In genomic region chr17:1620486-1620885, GRCh38 we compare ENCODE assay signal across 20 cellular contexts. TPM values are rescaled to one million over a fixed set of nuclear protein-coding genes. Genes with fewer than 3 reads are reported as not detected.
DNase-seq lines count a peak whose midpoint lies in the region; ATAC-seq and TF ChIP-seq lines count a peak whose summit lies in the region.
"Had no signal": no experiment of that assay in that cellular context is flagged by ENCODE, and none has a peak within 500 bp of the region (broad histone marks: within the 10 kb centered on the region; RNA-seq: fewer than 3 reads in every experiment).

No MANE protein-coding gene starts in this region.

- H3K27ac Mint-ChIP-seq in type B pancreatic cell: no peak overlapping the region
- H3K27ac Mint-ChIP-seq in immature natural killer cell: no peak overlapping the region
- H3K27ac Mint-ChIP-seq: CD4-positive, alpha-beta T cell had no signal

- H3K9me2 ChIP-seq in HCT116 (ENCODE audit: insufficient read depth) (no peaks in the 10 kb centered on the region), hepatocyte (replicated peaks; ENCODE audit: insufficient read depth) (no peaks in the 10 kb centered on the region)

- H4K20me1 ChIP-seq in BLaER1 treated with 17β-estradiol and CSF1 and Interleukin-3, amounts not matched to agents 10 nM and 100 nM: peaks cover 0 to 48% (median 14%) of the 10 kb centered on the region in 11 experiments; a peak in 10 of 22 replicates
- H4K20me1 ChIP-seq in HCT116 (ENCODE audit: insufficient read depth) (no peaks in the 10 kb centered on the region), hepatocyte (ENCODE audit: insufficient read depth, poor library complexity, severe bottlenecking) (no peaks in the 10 kb centered on the region), osteoblast (ENCODE audit: insufficient read depth, low read length) (peaks cover 15% of the 10 kb centered on the region)

- no peak for TF ChIP-seq RAD21 in HCT116 (IDR thresholded peaks at IDR 0.05; ENCODE audit: low read depth)

- no peak for TF ChIP-seq POLR2A in HCT116 (IDR thresholded peaks at IDR 0.05; ENCODE audit: borderline replicate concordance, extremely low read depth, insufficient read depth, insufficient read length)

- peaks cover 0 to 99% (median 85%) of the 10 kb centered on the region in 11 experiments; a peak in 19 of 22 replicates for H3K36me3 ChIP-seq in BLaER1 treated with 17β-estradiol and CSF1 and Interleukin-3, amounts not matched to agents 10 nM and 100 nM
- H3K36me3 ChIP-seq in HCT116 (ENCODE audit: control insufficient read depth in 1 of 2, insufficient read depth in 2 of 2, low read length in 2 of 2) (no peaks in the 10 kb centered on the region), hepatocyte (replicated peaks; ENCODE audit: insufficient read depth, low read depth) (no peaks in the 10 kb centered on the region), osteoblast (ENCODE audit: insufficient read depth, low read length) (peaks cover 17% of the 10 kb centered on the region), BE2C (no peaks in the 10 kb centered on the region)

- H3K4me3 Mint-ChIP-seq in type B pancreatic cell: no peak overlapping the region
- no peak overlapping the region for H3K4me3 Mint-ChIP-seq in immature natural killer cell
- H3K4me3 Mint-ChIP-seq: CD4-positive, alpha-beta T cell had no signal

- peak overlapping the region; percentile 30 to 76 (median 60); a peak in 21 of 22 replicates for H3K4me2 ChIP-seq in BLaER1 treated with 17β-estradiol and CSF1 and Interleukin-3, amounts not matched to agents 10 nM and 100 nM
- no peak overlapping the region for H3K4me2 ChIP-seq in HCT116 (ENCODE audit: low read length)
- H3K4me2 ChIP-seq in hepatocyte: no peak overlapping the region
- H3K4me2 ChIP-seq in osteoblast (ENCODE audit: insufficient read depth, low read length): no peak overlapping the region

- POLR2A ChIA-PET in HCT116 (lab: Charles Lee): no interaction called here

- H3K27me3 ChIP-seq in BLaER1 treated with 17β-estradiol and CSF1 and Interleukin-3, amounts not matched to agents 10 nM and 100 nM: no peaks in the 10 kb centered on the region
- H3K27me3 ChIP-seq in HCT116 (ENCODE audit: insufficient read depth, low read length): no peaks in the 10 kb centered on the region
- H3K27me3 ChIP-seq in hepatocyte: no peaks in the 10 kb centered on the region
- H3K27me3 ChIP-seq in osteoblast (ENCODE audit: insufficient read depth, low read length): no peaks in the 10 kb centered on the region
- H3K27me3 ChIP-seq in BE2C: no peaks in the 10 kb centered on the region

- H3K27ac ChIP-seq in BLaER1 treated with 17β-estradiol and CSF1 and Interleukin-3, amounts not matched to agents 10 nM and 100 nM: peak overlapping the region in 9 of 11 experiments; percentile 8 to 79 (median 34); a peak in 11 of 22 replicates
- H3K27ac ChIP-seq in HCT116 (ENCODE audit: low read depth, low read length) (peak overlapping the region; percentile 24; the same call in 1 of the 2 replicates), hepatocyte (no peak overlapping the region), osteoblast (ENCODE audit: low read depth, low read length) (no peak overlapping the region)

- RAD21 ChIA-PET in HCT116 (lab: Charles Lee; ENCODE audit: low non-redundant PET in 1 of 2, low total read pairs in 2 of 2, uncharacterized antibody in 2 of 2, unreplicated experiment in 2 of 2): no interaction called here

- CTCF ChIA-PET in HCT116 (lab: Charles Lee): no interaction called here

- H3K4me1 Mint-ChIP-seq in type B pancreatic cell (ENCODE audit: unreplicated experiment) (peaks cover 9% of the 10 kb centered on the region), immature natural killer cell (peaks cover 0 to 1% of the 10 kb centered on the region in 2 donors)

- H3K79me2 ChIP-seq in HCT116 (ENCODE audit: insufficient read depth, low read length): no peaks in the 10 kb centered on the region
- no peaks in the 10 kb centered on the region for H3K79me2 ChIP-seq in hepatocyte
- H3K79me2 ChIP-seq in osteoblast (ENCODE audit: insufficient read depth, low read length): no peaks in the 10 kb centered on the region

- ATAC-seq in HCT116 (no peak), HG03520 (IDR thresholded peaks at IDR 0.05; ENCODE audit: unreplicated experiment) (no peak)
- ATAC-seq: K562 had no signal

- intact Hi-C loops in HCT116 (cut with micrococcal nuclease): no loop called here

- BruUV-seq in HCT116 (replicated peaks; lab: Mats Ljungman, UMichigan): no TSS peak

- H3K36me3 Mint-ChIP-seq in type B pancreatic cell: no peaks in the 10 kb centered on the region
- no peaks in the 10 kb centered on the region for H3K36me3 Mint-ChIP-seq in immature natural killer cell

- H3K9me3 Mint-ChIP-seq in type B pancreatic cell: no peaks in the 10 kb centered on the region
- no peaks in the 10 kb centered on the region for H3K9me3 Mint-ChIP-seq in immature natural killer cell
- H3K9me3 Mint-ChIP-seq: CD4-positive, alpha-beta T cell had no signal

- WGBS in hepatocyte (ENCODE audit: low lambda C conversion rate, missing lambda C conversion rate): 72% methylated on average over 13 of the region's 13 CpGs

- H3K4me1 ChIP-seq in BLaER1 treated with 17β-estradiol and CSF1 and Interleukin-3, amounts not matched to agents 10 nM and 100 nM: peaks cover 67 to 98% (median 84%) of the 10 kb centered on the region in 10 experiments
- peaks cover 41 to 48% of the 10 kb centered on the region in 2 experiments for H3K4me1 ChIP-seq in HCT116 (ENCODE audit: control insufficient read depth in 1 of 2, insufficient read depth in 2 of 2, low read length in 2 of 2)
- H3K4me1 ChIP-seq in hepatocyte (ENCODE audit: insufficient read depth): peaks cover 3% of the 10 kb centered on the region
- peaks cover 4% of the 10 kb centered on the region for H3K4me1 ChIP-seq in osteoblast (ENCODE audit: insufficient read depth, low read length)
- H3K4me1 ChIP-seq in BE2C: no peaks in the 10 kb centered on the region

- DNase-seq in HCT116 (ENCODE audit: low read depth, low spot score) (no peak), hepatocyte (ENCODE audit: low spot score) (peak; percentile 4), osteoblast (ENCODE audit: insufficient read length, low spot score, missing footprints) (peak; percentile 47), type B pancreatic cell (ENCODE audit: extremely low spot score, unreplicated experiment) (no peak), BE2C (no peak), immature natural killer cell (no peak)
- DNase-seq: Caco-2; CD4-positive, alpha-beta T cell; DMS 273 treated with DMSO at 0.1 percent for 48 hours; DMS79 treated with DMSO at 0.1 percent for 48 hours; NCI-H1092 treated with DMSO at 0.1 percent for 48 hours; NCI-H146; NCI-H2029; NCI-H345; NCI-H524; NCI-H774; NK-92 treated with Interleukin-12 subunit alpha and Interleukin-12 subunit beta, amount 100 ng/mL, for 24 hours had no signal

- no peak overlapping the region for H2AFZ ChIP-seq in HCT116 (ENCODE audit: low read depth, low read length, poor library complexity, severe bottlenecking)
- no peak overlapping the region for H2AFZ ChIP-seq in hepatocyte
- H2AFZ ChIP-seq in osteoblast (ENCODE audit: low read length): no peak overlapping the region

- TF ChIP-seq CTCF in HCT116 (IDR thresholded peaks at IDR 0.05 in 2 of 3, conservative IDR thresholded peaks at IDR 0.05 in 1 of 3; ENCODE audit: borderline replicate concordance in 1 of 3, insufficient read depth in 1 of 3, low read depth in 2 of 3, low read length in 2 of 3) (no peak), hepatocyte (IDR thresholded peaks at IDR 0.05; ENCODE audit: poor library complexity) (no peak), osteoblast (IDR thresholded peaks at IDR 0.05; ENCODE audit: extremely low read depth, low read depth, low read length) (no peak), type B pancreatic cell (conservative IDR thresholded peaks at IDR 0.05) (no peak), BE2C (IDR thresholded peaks at IDR 0.05; ENCODE audit: low read depth, low read length) (no peak)

- H3K4me3 ChIP-seq in BLaER1 treated with 17β-estradiol and CSF1 and Interleukin-3, amounts not matched to agents 10 nM and 100 nM: no peak overlapping the region
- H3K4me3 ChIP-seq in HCT116 (replicated peaks in 1 of 2; ENCODE audit: low read depth in 1 of 2, low read length in 2 of 2) (no peak overlapping the region), hepatocyte (no peak overlapping the region), osteoblast (ENCODE audit: insufficient read depth, low read length) (no peak overlapping the region), BE2C (ENCODE audit: low read depth, low read length) (no peak overlapping the region)
- H3K4me3 ChIP-seq: K562 had no signal

- H3K9me3 ChIP-seq in BLaER1 treated with 17β-estradiol and CSF1 and Interleukin-3, amounts not matched to agents 10 nM and 100 nM (replicated peaks in 1 of 11): peaks cover 0 to 8% (median 0%) of the 10 kb centered on the region in 11 experiments; a peak in 1 of 22 replicates
- H3K9me3 ChIP-seq in HCT116 (ENCODE audit: control insufficient read depth in 1 of 2, insufficient read depth in 1 of 2, low read depth in 1 of 2, low read length in 2 of 2) (no peaks in the 10 kb centered on the region), hepatocyte (ENCODE audit: low read depth) (no peaks in the 10 kb centered on the region), osteoblast (ENCODE audit: low read depth, low read length) (no peaks in the 10 kb centered on the region), BE2C (no peaks in the 10 kb centered on the region)
- H3K9me3 ChIP-seq: Caco-2 had no signal

- H3K9ac ChIP-seq in BLaER1 treated with 17β-estradiol and CSF1 and Interleukin-3, amounts not matched to agents 10 nM and 100 nM: peak overlapping the region in 9 of 11 experiments; percentile 8 to 67 (median 41); a peak in 9 of 22 replicates
- no peak overlapping the region for H3K9ac ChIP-seq in HCT116 (ENCODE audit: low read length)

- H3K27me3 Mint-ChIP-seq in type B pancreatic cell (peaks cover 2% of the 10 kb centered on the region), immature natural killer cell (ENCODE audit: low read depth in 3 of 3) (peaks cover 1 to 5% (median 2%) of the 10 kb centered on the region in 3 donors)
- H3K27me3 Mint-ChIP-seq: CD4-positive, alpha-beta T cell had no signal

RNA-seq across cellular contexts. Expression of gene SLC43A2, which starts 8.1 kb away (rescaled TPM):
- total RNA-seq in HCT116 (2021; ENCODE audit: unreplicated experiment) (12.6 TPM), hepatocyte (6.0 and 6.1 TPM in 2 replicates), osteoblast (4.4 and 5.4 TPM in 2 replicates), type B pancreatic cell (ENCODE audit: low replicate concordance) (23.5 and 28.6 TPM in 2 replicates)
- polyA plus RNA-seq in HCT116 (2012): 10.0 and 12.0 TPM in 2 replicates
- polyA plus RNA-seq in hepatocyte (9.8 and 10.2 TPM in 2 replicates), immature natural killer cell (1 to 10 TPM; 3.6 to 8.3 (median 4.5) TPM)
- 8.0 TPM for polyA plus RNA-seq in BE2C (2012; ENCODE audit: insufficient read depth, insufficient read length, low read depth)

RNA-seq across cellular contexts. Expression of gene SCARF1, which starts 25.0 kb away (rescaled TPM):
- total RNA-seq in HCT116 (2021; ENCODE audit: unreplicated experiment) (2.2 TPM), hepatocyte (0.93 and 1.2 TPM in 2 replicates), osteoblast (0.88 and 1.4 TPM in 2 replicates), type B pancreatic cell (ENCODE audit: low replicate concordance) (0.97 and 1.3 TPM in 2 replicates)
- polyA plus RNA-seq in HCT116 (2012): 0.96 and 1.2 TPM in 2 replicates
- polyA plus RNA-seq in hepatocyte (1.0 and 2.0 TPM in 2 replicates), immature natural killer cell (under 1 TPM; 0.12 to 0.95 (median 0.64) TPM)
- polyA plus RNA-seq in BE2C (2012; ENCODE audit: insufficient read depth, insufficient read length, low read depth): 0.17 TPM

RNA-seq across cellular contexts. Expression of gene RILP, which starts 29.2 kb away (rescaled TPM):
- 11.6 TPM for total RNA-seq in HCT116 (2021; ENCODE audit: unreplicated experiment)
- 10.8 and 13.4 TPM in 2 replicates for polyA plus RNA-seq in HCT116 (2012)
- 10.3 and 13.7 TPM in 2 replicates for total RNA-seq in hepatocyte
- 9.9 and 11.1 TPM in 2 replicates for polyA plus RNA-seq in hepatocyte
- 11.2 and 11.6 TPM in 2 replicates for total RNA-seq in osteoblast
- total RNA-seq in type B pancreatic cell (ENCODE audit: low replicate concordance): 5.9 and 6.4 TPM in 2 replicates
- polyA plus RNA-seq in BE2C (2012; ENCODE audit: insufficient read depth, insufficient read length, low read depth): 1.1 TPM
- polyA plus RNA-seq in immature natural killer cell: 10 to 100 TPM in 1 of 3 donors, 1 to 10 TPM in 2; 5.0 to 12.7 (median 9.2) TPM

RNA-seq across cellular contexts. Expression of gene PITPNA, which starts 57.9 kb away (rescaled TPM):
- total RNA-seq in HCT116 (2021; ENCODE audit: unreplicated experiment): 71.2 TPM
- 36.0 and 42.7 TPM in 2 replicates for polyA plus RNA-seq in HCT116 (2012)
- total RNA-seq in hepatocyte: 25.4 and 26.8 TPM in 2 replicates
- polyA plus RNA-seq in hepatocyte: 55.0 and 58.0 TPM in 2 replicates
- total RNA-seq in osteoblast: 19.2 and 21.5 TPM in 2 replicates
- 64.5 and 76.1 TPM in 2 replicates for total RNA-seq in type B pancreatic cell (ENCODE audit: low replicate concordance)
- 19.3 TPM for polyA plus RNA-seq in BE2C (2012; ENCODE audit: insufficient read depth, insufficient read length, low read depth)
- polyA plus RNA-seq in immature natural killer cell: 10 to 100 TPM; 33.6 to 41.5 (median 37.6) TPM

Comparison
In these comparisons a context has a peak if more than half of its experiments do, and no peak if none do; other contexts are left out.
1. H3K27ac ChIP-seq: peak in BLaER1 treated with 17β-estradiol and CSF1 and Interleukin-3, amounts not matched to agents 10 nM and 100 nM (9 of 11) and HCT116 (single experiment); none in hepatocyte (single experiment) and osteoblast (single experiment).
2. H3K4me2 ChIP-seq: peak in BLaER1 treated with 17β-estradiol and CSF1 and Interleukin-3, amounts not matched to agents 10 nM and 100 nM (11 of 11); none in HCT116 (single experiment), hepatocyte (single experiment) and osteoblast (single experiment).
3. DNase-seq: peak in hepatocyte (single experiment) and osteoblast (single experiment); none in HCT116 (single experiment), type B pancreatic cell (single experiment), BE2C (single experiment) and immature natural killer cell (0 of 3).